In genomic region chr2:227517724-227518123, GRCh38 we compare ENCODE assay signal across 12 cellular contexts.
"Had no signal": no experiment of that assay in that cellular context is flagged by ENCODE, and none has a peak within 500 bp of the region (broad histone marks: within the 10 kb centered on the region; RNA-seq: fewer than 3 reads in every experiment).

No MANE protein-coding gene starts in this region.

- H3K27me3 Mint-ChIP-seq: activated T-helper 17 cell treated with anti-CD3 and anti-CD28 coated beads, Interleukin-2, amount 50 U/mL, for 72 hours had no signal

- H3K27me3 ChIP-seq: gastrocnemius medialis, upper lobe of right lung had no signal

- H3K27ac ChIP-seq: upper lobe of right lung had no signal

- H3K9me3 ChIP-seq: gastrocnemius medialis, upper lobe of right lung had no signal

- H3K27ac Mint-ChIP-seq: T-helper 2 cell treated with Interferon-gamma antibody and Interleukin-4, amounts not matched to agents 5 μg/mL and 100 μg/mL, for 36 hours had no signal

- H3K9me3 Mint-ChIP-seq: activated T-helper 17 cell treated with anti-CD3 and anti-CD28 coated beads, Interleukin-2, amount 50 U/mL, for 72 hours; mesothelial cell of epicardium; T-helper 2 cell treated with Interferon-gamma antibody and Interleukin-4, amounts not matched to agents 5 μg/mL and 100 μg/mL, for 36 hours had no signal

- H3K4me3 ChIP-seq: gastrocnemius medialis, lung, upper lobe of right lung had no signal

- DNase-seq: activated CD4-positive, alpha-beta T cell treated with anti-CD3 and anti-CD28 coated beads, Interleukin-2, amount 50 U/mL, for 1 hour; activated naive CD4-positive, alpha-beta T cell treated with Interleukin-2 at 50 U/mL for 16 hours; gastrocnemius medialis; left colon; stimulated activated CD4-positive, alpha-beta T cell treated with anti-CD3 and anti-CD28 coated beads, Interleukin-15, amount 100 ng/mL, for 24 hours; stimulated activated CD4-positive, alpha-beta T cell treated with anti-CD3 and anti-CD28 coated beads, Interleukin-4, amount 100 ng/mL, for 1 hour; stimulated activated naive CD4-positive, alpha-beta T cell; upper lobe of right lung had no signal

- H3K4me3 Mint-ChIP-seq: activated T-helper 17 cell treated with anti-CD3 and anti-CD28 coated beads, Interleukin-2, amount 50 U/mL, for 72 hours; mesothelial cell of epicardium; T-helper 2 cell treated with Interferon-gamma antibody and Interleukin-4, amounts not matched to agents 5 μg/mL and 100 μg/mL, for 36 hours had no signal

- H3K36me3 ChIP-seq: gastrocnemius medialis had no signal

- ATAC-seq: activated T-helper 17 cell treated with anti-CD3 and anti-CD28 coated beads, Interleukin-2, amount 50 U/mL, for 72 hours had no signal
